In genomic region chrX:110116066-110116465, GRCh38 we compare ENCODE assay signal across 19 cellular contexts.
DNase-seq lines count a peak whose midpoint lies in the region; ATAC-seq, FAIRE-seq and TF ChIP-seq lines count a peak whose summit lies in the region.
"Had no signal": no experiment of that assay in that cellular context is flagged by ENCODE, and none has a peak within 500 bp of the region (broad histone marks: within the 10 kb centered on the region; RNA-seq: fewer than 3 reads in every experiment).

No MANE protein-coding gene starts in this region.

- ATAC-seq in K562 (no peak), left colon (peak; percentile 64), GM19463 (IDR thresholded peaks at IDR 0.05; ENCODE audit: unreplicated experiment) (no peak), heart right ventricle (no peak)
- ATAC-seq: HCT116 had no signal

- no peak for TF ChIP-seq POLR2A in K562 (conservative IDR thresholded peaks at IDR 0.05)

- no peaks in the 10 kb centered on the region for H3K4me1 Mint-ChIP-seq in Caco-2 (ENCODE audit: low read depth, unreplicated experiment)
- H3K4me1 Mint-ChIP-seq: CD8-positive, alpha-beta memory T cell had no signal

- H3K27me3 Mint-ChIP-seq in Caco-2 (ENCODE audit: insufficient read depth, unreplicated experiment), result no peaks in the 10 kb centered on the region
- H3K27me3 Mint-ChIP-seq: CD4-positive, CD25-positive, alpha-beta regulatory T cell; CD8-positive, alpha-beta memory T cell had no signal

- H3K4me3 ChIP-seq in Caco-2 (ENCODE audit: low read depth, low read length), result no peak overlapping the region
- H3K4me3 ChIP-seq in K562, result no peak overlapping the region
- no peak overlapping the region for H3K4me3 ChIP-seq in heart right ventricle

- intact Hi-C loops in Caco-2 (cut with micrococcal nuclease; ENCODE audit: unreplicated experiment) (no loop called here), K562 (cut with micrococcal nuclease) (no loop called here), left colon (cut with DNase I, micrococcal nuclease) (no loop called here), heart right ventricle (cut with DNase I) (no loop called here)

- H3K4me2 ChIP-seq in K562 (ENCODE audit: insufficient read depth, low read length), result no peak overlapping the region

- DNase-seq in Caco-2 (no peak), K562 (ENCODE audit: extremely low read depth in 1 of 4, low spot score in 3 of 4) (no peak), left colon (no peak), RPMI8226 (no peak), heart right ventricle (no peak)
- DNase-seq: ACHN; BE2C; C1 segment of cervical spinal cord; CD4-positive, CD25-positive, alpha-beta regulatory T cell; CD8-positive, alpha-beta memory T cell; COR-L47; GOT3; H7; HFFc6 had no signal

- no peaks in the 10 kb centered on the region for H3K9me3 Mint-ChIP-seq in Caco-2 (ENCODE audit: unreplicated experiment)
- H3K9me3 Mint-ChIP-seq: CD4-positive, CD25-positive, alpha-beta regulatory T cell; CD8-positive, alpha-beta memory T cell; HFFc6 had no signal

- no peak overlapping the region for H2AFZ ChIP-seq in K562 (ENCODE audit: low read depth, low read length)

- H3K4me1 ChIP-seq in Caco-2 (0 out of 2 replicates have a peak, but pooled peaks cover 6% of the 10 kb centered on the region), K562 (replicated peaks in 1 of 2; ENCODE audit: control insufficient read depth in 2 of 2, insufficient read depth in 2 of 2, low read length in 2 of 2) (peaks cover 0 to 10% of the 10 kb centered on the region in 2 experiments; a peak in 2 of 5 replicates), heart right ventricle (no peaks in the 10 kb centered on the region)
- H3K4me1 ChIP-seq: BE2C had no signal

- 13% methylated on average over 1 of the region's 1 CpG for WGBS in K562 (ENCODE audit: insufficient coverage, low coverage, missing lambda C conversion rate)
- 83 to 100% methylated on average over 1 of the region's 1 CpG for WGBS in heart right ventricle, 2 donors

- no peak for TF ChIP-seq EP300 in K562 (IDR thresholded peaks at IDR 0.05; ENCODE audit: low read length)

- H3K27me3 ChIP-seq in Caco-2 (replicated peaks; ENCODE audit: control insufficient read depth, insufficient read depth, low read length), result no peaks in the 10 kb centered on the region
- H3K27me3 ChIP-seq in K562 (ENCODE audit: control insufficient read depth in 2 of 2, insufficient read depth in 2 of 2, low read length in 2 of 2), result no peaks in the 10 kb centered on the region
- peaks cover 0 to 6% (median 0%) of the 10 kb centered on the region in 7 donors for H3K27me3 ChIP-seq in heart right ventricle
- H3K27me3 ChIP-seq: BE2C had no signal

- no peaks in the 10 kb centered on the region for H4K20me1 ChIP-seq in K562 (replicated peaks; ENCODE audit: control insufficient read depth, insufficient read depth, low read length)

- H3K4me3 Mint-ChIP-seq in Caco-2 (ENCODE audit: unreplicated experiment), result no peak overlapping the region
- H3K4me3 Mint-ChIP-seq: CD4-positive, CD25-positive, alpha-beta regulatory T cell; CD8-positive, alpha-beta memory T cell; HFFc6 had no signal

- peak overlapping the region; percentile 39 for H3K27ac Mint-ChIP-seq in Caco-2 (ENCODE audit: unreplicated experiment)
- H3K27ac Mint-ChIP-seq: CD4-positive, CD25-positive, alpha-beta regulatory T cell; HFFc6 had no signal

- TF ChIP-seq CTCF in Caco-2 (IDR thresholded peaks at IDR 0.05; ENCODE audit: insufficient read depth in 1 of 2, low read depth in 1 of 2, low read length in 1 of 2, severe bottlenecking in 1 of 2, unreplicated experiment in 1 of 2) (no peak), K562 (IDR thresholded peaks at IDR 0.05 in 2 of 3, conservative IDR thresholded peaks at IDR 0.05 in 1 of 3; ENCODE audit: insufficient read depth in 2 of 3, low read depth in 1 of 3, low read length in 3 of 3) (no peak), heart right ventricle (IDR thresholded peaks at IDR 0.05) (no peak)

- TF ChIP-seq RAD21 in K562 (CRISPR knock-in tag; conservative IDR thresholded peaks at IDR 0.05 in 1 of 2, IDR thresholded peaks at IDR 0.05 in 1 of 2), result no peak

- H3K27ac ChIP-seq in K562 (ENCODE audit: extremely low read depth, low read depth, low read length), result no peak overlapping the region
- H3K27ac ChIP-seq in heart right ventricle, result no peak overlapping the region

- no peaks in the 10 kb centered on the region for H3K36me3 ChIP-seq in Caco-2 (ENCODE audit: control insufficient read depth, insufficient read depth, low read length)
- peaks cover 20% of the 10 kb centered on the region; the same call in 2 of the 3 replicates for H3K36me3 ChIP-seq in K562 (ENCODE audit: control insufficient read depth, insufficient read depth, low read length)
- peaks cover 0 to under 1% (median 0%) of the 10 kb centered on the region in 9 donors for H3K36me3 ChIP-seq in heart right ventricle
- H3K36me3 ChIP-seq: BE2C had no signal

- in situ Hi-C loops in K562 (cut with MboI), result no loop called here

- no peaks in the 10 kb centered on the region; the same call in 2 of the 3 replicates for H3K79me2 ChIP-seq in K562 (ENCODE audit: control insufficient read depth, insufficient read depth, low read length)

- no peak overlapping the region for H3K9ac ChIP-seq in K562 (ENCODE audit: insufficient read depth in 1 of 2, low read depth in 2 of 2, low read length in 2 of 2)

- H3K9me3 ChIP-seq in Caco-2 (no peaks in the 10 kb centered on the region), K562 (replicated peaks; ENCODE audit: control insufficient read depth, insufficient read depth, low read depth, low read length) (no peaks in the 10 kb centered on the region), heart right ventricle (no peaks in the 10 kb centered on the region)
- H3K9me3 ChIP-seq: BE2C had no signal

- BruUV-seq in Caco-2 (replicated peaks; lab: Mats Ljungman, UMichigan) (no TSS peak), K562 (replicated peaks; lab: Mats Ljungman, UMichigan) (no TSS peak)

- CTCF ChIA-PET in Caco-2 (lab: Charles Lee) (no interaction called here), K562 (lab: Yijun Ruan, JAX; ENCODE audit: low intra/inter-chr PET ratio) (no interaction called here)

- POLR2A ChIA-PET in Caco-2 (lab: Charles Lee) (no interaction called here), K562 (lab: Yijun Ruan, JAX) (interaction anchor here (0.6 to 1.0 kb wide), 2 partner anchors 10 to 180 kb away, joined by 3 read pairs; no protein-coding TSS in a partner anchor)

- no peaks in the 10 kb centered on the region for H3K9me1 ChIP-seq in K562 (ENCODE audit: control insufficient read depth, insufficient read depth, low read length)

- FAIRE-seq in K562 (lab: Jason Lieb, UNC), result no peak
- FAIRE-seq: G401.6, GM12891, HTR-8/SVneo had no signal

- no peaks in the 10 kb centered on the region for H3K36me3 Mint-ChIP-seq in Caco-2 (ENCODE audit: insufficient read depth, unreplicated experiment)

TF ChIP-seq in K562, 482 proteins besides CTCF, POLR2A, EP300 and RAD21:
- TF ChIP-seq RBM25 (IDR thresholded peaks at IDR 0.05; ENCODE audit: low read depth, low read length, severe bottlenecking) (peak; percentile 77), BCOR (IDR thresholded peaks at IDR 0.05) (peak; percentile 16; the same call in 1 of the 2 replicates), E2F3 (CRISPR knock-in tag; IDR thresholded peaks at IDR 0.05) (no peak), ZBTB11 (CRISPR knock-in tag; IDR thresholded peaks at IDR 0.05) (no peak), LCOR (CRISPR knock-in tag; IDR thresholded peaks at IDR 0.05) (no peak), ZNF436 (CRISPR knock-in tag; IDR thresholded peaks at IDR 0.05) (no peak)
- TF ChIP-seq, protein P1, sequence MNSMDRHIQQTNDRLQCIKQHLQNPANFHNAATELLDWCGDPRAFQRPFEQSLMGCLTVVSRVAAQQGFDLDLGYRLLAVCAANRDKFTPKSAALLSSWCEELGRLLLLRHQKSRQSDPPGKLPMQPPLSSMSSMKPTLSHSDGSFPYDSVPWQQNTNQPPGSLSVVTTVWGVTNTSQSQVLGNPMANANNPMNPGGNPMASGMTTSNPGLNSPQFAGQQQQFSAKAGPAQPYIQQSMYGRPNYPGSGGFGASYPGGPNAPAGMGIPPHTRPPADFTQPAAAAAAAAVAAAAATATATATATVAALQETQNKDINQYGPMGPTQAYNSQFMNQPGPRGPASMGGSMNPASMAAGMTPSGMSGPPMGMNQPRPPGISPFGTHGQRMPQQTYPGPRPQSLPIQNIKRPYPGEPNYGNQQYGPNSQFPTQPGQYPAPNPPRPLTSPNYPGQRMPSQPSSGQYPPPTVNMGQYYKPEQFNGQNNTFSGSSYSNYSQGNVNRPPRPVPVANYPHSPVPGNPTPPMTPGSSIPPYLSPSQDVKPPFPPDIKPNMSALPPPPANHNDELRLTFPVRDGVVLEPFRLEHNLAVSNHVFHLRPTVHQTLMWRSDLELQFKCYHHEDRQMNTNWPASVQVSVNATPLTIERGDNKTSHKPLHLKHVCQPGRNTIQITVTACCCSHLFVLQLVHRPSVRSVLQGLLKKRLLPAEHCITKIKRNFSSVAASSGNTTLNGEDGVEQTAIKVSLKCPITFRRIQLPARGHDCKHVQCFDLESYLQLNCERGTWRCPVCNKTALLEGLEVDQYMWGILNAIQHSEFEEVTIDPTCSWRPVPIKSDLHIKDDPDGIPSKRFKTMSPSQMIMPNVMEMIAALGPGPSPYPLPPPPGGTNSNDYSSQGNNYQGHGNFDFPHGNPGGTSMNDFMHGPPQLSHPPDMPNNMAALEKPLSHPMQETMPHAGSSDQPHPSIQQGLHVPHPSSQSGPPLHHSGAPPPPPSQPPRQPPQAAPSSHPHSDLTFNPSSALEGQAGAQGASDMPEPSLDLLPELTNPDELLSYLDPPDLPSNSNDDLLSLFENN (IDR thresholded peaks at IDR 0.05; ENCODE audit: low read depth in 2 of 2, low read length in 2 of 2), result no peak
